1 cellular context compared by ENCODE assay signal in the genomic region with DNA sequence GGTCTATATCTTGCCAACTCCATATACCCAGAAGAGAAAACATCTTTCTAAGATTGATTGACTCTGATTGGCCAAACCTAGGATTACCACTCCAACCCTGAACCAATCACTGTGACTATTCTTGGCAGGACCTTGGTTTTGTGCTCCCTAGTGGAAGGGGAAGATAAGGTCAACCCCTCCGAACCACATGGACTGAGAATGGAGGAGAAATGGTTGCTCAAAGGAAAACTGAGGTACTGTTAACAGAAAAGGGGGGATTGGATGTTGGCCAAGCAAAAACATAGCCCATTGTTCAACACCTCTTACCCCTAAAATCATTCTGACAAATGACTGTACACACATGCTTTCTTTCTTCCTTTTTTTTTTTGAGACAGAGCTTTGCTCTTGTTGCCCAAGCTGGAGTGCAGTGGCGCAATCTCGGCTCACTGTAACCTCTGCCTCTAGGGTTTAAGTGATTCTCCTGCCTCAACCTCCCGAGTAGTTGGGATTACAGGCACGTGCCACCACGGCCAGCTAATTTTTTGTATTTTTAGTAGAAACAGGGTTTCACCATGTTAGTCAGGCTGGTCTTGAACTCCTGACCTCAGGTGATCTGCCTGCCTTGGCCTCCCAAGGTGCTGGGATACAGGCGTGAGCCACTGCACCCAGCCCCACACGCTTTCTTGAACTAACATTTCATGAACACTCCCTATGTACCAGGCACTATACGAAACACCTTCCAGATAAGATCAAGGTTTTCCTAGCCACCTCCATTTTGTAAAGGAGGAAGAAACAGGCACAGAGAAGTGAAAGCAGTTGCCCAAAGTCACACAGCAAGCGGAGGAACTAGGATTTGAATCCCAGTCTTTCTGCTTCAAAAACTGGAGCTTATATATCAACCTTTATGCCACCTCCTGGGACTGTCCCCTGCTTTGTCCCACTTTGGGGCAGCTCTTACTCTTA.
TF ChIP-seq lines count a peak whose summit lies in the region.

No MANE protein-coding gene starts in this region.

TF ChIP-seq in K562, 482 proteins besides CTCF, POLR2A, EP300 and RAD21 (continued from another document and continues in another):
- TF ChIP-seq, protein P1, sequence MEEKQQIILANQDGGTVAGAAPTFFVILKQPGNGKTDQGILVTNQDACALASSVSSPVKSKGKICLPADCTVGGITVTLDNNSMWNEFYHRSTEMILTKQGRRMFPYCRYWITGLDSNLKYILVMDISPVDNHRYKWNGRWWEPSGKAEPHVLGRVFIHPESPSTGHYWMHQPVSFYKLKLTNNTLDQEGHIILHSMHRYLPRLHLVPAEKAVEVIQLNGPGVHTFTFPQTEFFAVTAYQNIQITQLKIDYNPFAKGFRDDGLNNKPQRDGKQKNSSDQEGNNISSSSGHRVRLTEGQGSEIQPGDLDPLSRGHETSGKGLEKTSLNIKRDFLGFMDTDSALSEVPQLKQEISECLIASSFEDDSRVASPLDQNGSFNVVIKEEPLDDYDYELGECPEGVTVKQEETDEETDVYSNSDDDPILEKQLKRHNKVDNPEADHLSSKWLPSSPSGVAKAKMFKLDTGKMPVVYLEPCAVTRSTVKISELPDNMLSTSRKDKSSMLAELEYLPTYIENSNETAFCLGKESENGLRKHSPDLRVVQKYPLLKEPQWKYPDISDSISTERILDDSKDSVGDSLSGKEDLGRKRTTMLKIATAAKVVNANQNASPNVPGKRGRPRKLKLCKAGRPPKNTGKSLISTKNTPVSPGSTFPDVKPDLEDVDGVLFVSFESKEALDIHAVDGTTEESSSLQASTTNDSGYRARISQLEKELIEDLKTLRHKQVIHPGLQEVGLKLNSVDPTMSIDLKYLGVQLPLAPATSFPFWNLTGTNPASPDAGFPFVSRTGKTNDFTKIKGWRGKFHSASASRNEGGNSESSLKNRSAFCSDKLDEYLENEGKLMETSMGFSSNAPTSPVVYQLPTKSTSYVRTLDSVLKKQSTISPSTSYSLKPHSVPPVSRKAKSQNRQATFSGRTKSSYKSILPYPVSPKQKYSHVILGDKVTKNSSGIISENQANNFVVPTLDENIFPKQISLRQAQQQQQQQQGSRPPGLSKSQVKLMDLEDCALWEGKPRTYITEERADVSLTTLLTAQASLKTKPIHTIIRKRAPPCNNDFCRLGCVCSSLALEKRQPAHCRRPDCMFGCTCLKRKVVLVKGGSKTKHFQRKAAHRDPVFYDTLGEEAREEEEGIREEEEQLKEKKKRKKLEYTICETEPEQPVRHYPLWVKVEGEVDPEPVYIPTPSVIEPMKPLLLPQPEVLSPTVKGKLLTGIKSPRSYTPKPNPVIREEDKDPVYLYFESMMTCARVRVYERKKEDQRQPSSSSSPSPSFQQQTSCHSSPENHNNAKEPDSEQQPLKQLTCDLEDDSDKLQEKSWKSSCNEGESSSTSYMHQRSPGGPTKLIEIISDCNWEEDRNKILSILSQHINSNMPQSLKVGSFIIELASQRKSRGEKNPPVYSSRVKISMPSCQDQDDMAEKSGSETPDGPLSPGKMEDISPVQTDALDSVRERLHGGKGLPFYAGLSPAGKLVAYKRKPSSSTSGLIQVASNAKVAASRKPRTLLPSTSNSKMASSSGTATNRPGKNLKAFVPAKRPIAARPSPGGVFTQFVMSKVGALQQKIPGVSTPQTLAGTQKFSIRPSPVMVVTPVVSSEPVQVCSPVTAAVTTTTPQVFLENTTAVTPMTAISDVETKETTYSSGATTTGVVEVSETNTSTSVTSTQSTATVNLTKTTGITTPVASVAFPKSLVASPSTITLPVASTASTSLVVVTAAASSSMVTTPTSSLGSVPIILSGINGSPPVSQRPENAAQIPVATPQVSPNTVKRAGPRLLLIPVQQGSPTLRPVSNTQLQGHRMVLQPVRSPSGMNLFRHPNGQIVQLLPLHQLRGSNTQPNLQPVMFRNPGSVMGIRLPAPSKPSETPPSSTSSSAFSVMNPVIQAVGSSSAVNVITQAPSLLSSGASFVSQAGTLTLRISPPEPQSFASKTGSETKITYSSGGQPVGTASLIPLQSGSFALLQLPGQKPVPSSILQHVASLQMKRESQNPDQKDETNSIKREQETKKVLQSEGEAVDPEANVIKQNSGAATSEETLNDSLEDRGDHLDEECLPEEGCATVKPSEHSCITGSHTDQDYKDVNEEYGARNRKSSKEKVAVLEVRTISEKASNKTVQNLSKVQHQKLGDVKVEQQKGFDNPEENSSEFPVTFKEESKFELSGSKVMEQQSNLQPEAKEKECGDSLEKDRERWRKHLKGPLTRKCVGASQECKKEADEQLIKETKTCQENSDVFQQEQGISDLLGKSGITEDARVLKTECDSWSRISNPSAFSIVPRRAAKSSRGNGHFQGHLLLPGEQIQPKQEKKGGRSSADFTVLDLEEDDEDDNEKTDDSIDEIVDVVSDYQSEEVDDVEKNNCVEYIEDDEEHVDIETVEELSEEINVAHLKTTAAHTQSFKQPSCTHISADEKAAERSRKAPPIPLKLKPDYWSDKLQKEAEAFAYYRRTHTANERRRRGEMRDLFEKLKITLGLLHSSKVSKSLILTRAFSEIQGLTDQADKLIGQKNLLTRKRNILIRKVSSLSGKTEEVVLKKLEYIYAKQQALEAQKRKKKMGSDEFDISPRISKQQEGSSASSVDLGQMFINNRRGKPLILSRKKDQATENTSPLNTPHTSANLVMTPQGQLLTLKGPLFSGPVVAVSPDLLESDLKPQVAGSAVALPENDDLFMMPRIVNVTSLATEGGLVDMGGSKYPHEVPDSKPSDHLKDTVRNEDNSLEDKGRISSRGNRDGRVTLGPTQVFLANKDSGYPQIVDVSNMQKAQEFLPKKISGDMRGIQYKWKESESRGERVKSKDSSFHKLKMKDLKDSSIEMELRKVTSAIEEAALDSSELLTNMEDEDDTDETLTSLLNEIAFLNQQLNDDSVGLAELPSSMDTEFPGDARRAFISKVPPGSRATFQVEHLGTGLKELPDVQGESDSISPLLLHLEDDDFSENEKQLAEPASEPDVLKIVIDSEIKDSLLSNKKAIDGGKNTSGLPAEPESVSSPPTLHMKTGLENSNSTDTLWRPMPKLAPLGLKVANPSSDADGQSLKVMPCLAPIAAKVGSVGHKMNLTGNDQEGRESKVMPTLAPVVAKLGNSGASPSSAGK (IDR thresholded peaks at IDR 0.05) = peak; percentile 89
- TF ChIP-seq KHSRP (IDR thresholded peaks at IDR 0.05) = 0 out of 2 replicates have a peak, but pooled peaks have one; percentile 6
- TF ChIP-seq TAF1 (IDR thresholded peaks at IDR 0.05; ENCODE audit: control insufficient read depth, extremely low read depth, insufficient read depth, low read length, severe bottlenecking) = peak; percentile 58
- TF ChIP-seq, protein P2, sequence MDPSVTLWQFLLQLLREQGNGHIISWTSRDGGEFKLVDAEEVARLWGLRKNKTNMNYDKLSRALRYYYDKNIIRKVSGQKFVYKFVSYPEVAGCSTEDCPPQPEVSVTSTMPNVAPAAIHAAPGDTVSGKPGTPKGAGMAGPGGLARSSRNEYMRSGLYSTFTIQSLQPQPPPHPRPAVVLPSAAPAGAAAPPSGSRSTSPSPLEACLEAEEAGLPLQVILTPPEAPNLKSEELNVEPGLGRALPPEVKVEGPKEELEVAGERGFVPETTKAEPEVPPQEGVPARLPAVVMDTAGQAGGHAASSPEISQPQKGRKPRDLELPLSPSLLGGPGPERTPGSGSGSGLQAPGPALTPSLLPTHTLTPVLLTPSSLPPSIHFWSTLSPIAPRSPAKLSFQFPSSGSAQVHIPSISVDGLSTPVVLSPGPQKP (CRISPR knock-in tag; IDR thresholded peaks at IDR 0.05) = no peak
- TF ChIP-seq ZNF175 (CRISPR knock-in tag; IDR thresholded peaks at IDR 0.05; ENCODE audit: low read depth) = 0 out of 2 replicates have a peak, but pooled peaks have one; percentile 33
- TF ChIP-seq GABPB2 (CRISPR knock-in tag; conservative IDR thresholded peaks at IDR 0.05) = no peak
- no peak for TF ChIP-seq EZH2 (IDR thresholded peaks at IDR 0.05; ENCODE audit: borderline replicate concordance, low read depth, low read length)
- TF ChIP-seq TEAD4 (IDR thresholded peaks at IDR 0.05; ENCODE audit: low read length) = no peak
- TF ChIP-seq TEAD4 (CRISPR knock-in tag; IDR thresholded peaks at IDR 0.05; ENCODE audit: borderline replicate concordance) = no peak
- TF ChIP-seq ZNF184 (CRISPR knock-in tag; IDR thresholded peaks at IDR 0.05) = no peak
- TF ChIP-seq FOSL1 (tag; conservative IDR thresholded peaks at IDR 0.05) = peak; percentile 54; the same call in 1 of the 2 replicates
- peak; percentile 57 for TF ChIP-seq VEZF1 (CRISPR knock-in tag; IDR thresholded peaks at IDR 0.05)
- no peak for TF ChIP-seq MEIS2 (IDR thresholded peaks at IDR 0.05; ENCODE audit: partially characterized antibody)
- no peak for TF ChIP-seq NR1H2 (CRISPR knock-in tag; IDR thresholded peaks at IDR 0.05)
- no peak for TF ChIP-seq ZNF583 (CRISPR knock-in tag; IDR thresholded peaks at IDR 0.05)
- no peak for TF ChIP-seq PHB2 (IDR thresholded peaks at IDR 0.05; ENCODE audit: low read depth)
- TF ChIP-seq ETV5 (CRISPR knock-in tag; IDR thresholded peaks at IDR 0.05; ENCODE audit: low read depth) = no peak
- no peak for TF ChIP-seq CCAR2 (IDR thresholded peaks at IDR 0.05; ENCODE audit: low read depth, low read length)
- peak; percentile 76; the same call in 1 of the 2 replicates for TF ChIP-seq MBD2 (IDR thresholded peaks at IDR 0.05; ENCODE audit: borderline replicate concordance, low read depth)
- TF ChIP-seq EP400 (IDR thresholded peaks at IDR 0.05) = peak; percentile 98
- no peak for TF ChIP-seq MLX (CRISPR knock-in tag; conservative IDR thresholded peaks at IDR 0.05)
- no peak for TF ChIP-seq ZNF347 (CRISPR knock-in tag; IDR thresholded peaks at IDR 0.05; ENCODE audit: low read depth)
- no peak for TF ChIP-seq LEF1 (IDR thresholded peaks at IDR 0.05)
- TF ChIP-seq RBM17 (IDR thresholded peaks at IDR 0.05; ENCODE audit: borderline replicate concordance, low read depth, low read length) = no peak
- TF ChIP-seq C11orf30 (IDR thresholded peaks at IDR 0.05; ENCODE audit: low read depth) = peak; percentile 27; the same call in 1 of the 2 replicates
- TF ChIP-seq SIN3A (IDR thresholded peaks at IDR 0.05; ENCODE audit: borderline replicate concordance in 2 of 2, control insufficient read depth in 1 of 2, low read depth in 2 of 2, low read length in 2 of 2) = no peak
- TF ChIP-seq HNRNPUL1 (IDR thresholded peaks at IDR 0.05; ENCODE audit: low read length) = no peak
- peak; percentile 96 for TF ChIP-seq RBM25 (IDR thresholded peaks at IDR 0.05; ENCODE audit: low read depth, low read length, severe bottlenecking)
- no peak for TF ChIP-seq PHF20 (IDR thresholded peaks at IDR 0.05; ENCODE audit: partially characterized antibody)
- TF ChIP-seq, protein P3, sequence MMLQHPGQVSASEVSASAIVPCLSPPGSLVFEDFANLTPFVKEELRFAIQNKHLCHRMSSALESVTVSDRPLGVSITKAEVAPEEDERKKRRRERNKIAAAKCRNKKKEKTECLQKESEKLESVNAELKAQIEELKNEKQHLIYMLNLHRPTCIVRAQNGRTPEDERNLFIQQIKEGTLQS (IDR thresholded peaks at IDR 0.05) = 0 out of 2 replicates have a peak, but pooled peaks have one; percentile 8
- TF ChIP-seq, protein P3 (CRISPR knock-in tag; conservative IDR thresholded peaks at IDR 0.05) = no peak
- TF ChIP-seq BMI1 (IDR thresholded peaks at IDR 0.05; ENCODE audit: low read length) = no peak
- TF ChIP-seq MAX (CRISPR knock-in tag; IDR thresholded peaks at IDR 0.05) = peak; percentile 78; the same call in 1 of the 2 replicates
- no peak for TF ChIP-seq SNRNP70 (optimal IDR thresholded peaks at IDR 0.05; ENCODE audit: low read depth, low read length)
- TF ChIP-seq, protein P4, sequence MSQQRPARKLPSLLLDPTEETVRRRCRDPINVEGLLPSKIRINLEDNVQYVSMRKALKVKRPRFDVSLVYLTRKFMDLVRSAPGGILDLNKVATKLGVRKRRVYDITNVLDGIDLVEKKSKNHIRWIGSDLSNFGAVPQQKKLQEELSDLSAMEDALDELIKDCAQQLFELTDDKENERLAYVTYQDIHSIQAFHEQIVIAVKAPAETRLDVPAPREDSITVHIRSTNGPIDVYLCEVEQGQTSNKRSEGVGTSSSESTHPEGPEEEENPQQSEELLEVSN (IDR thresholded peaks at IDR 0.05; ENCODE audit: borderline replicate concordance in 1 of 2, extremely low read depth in 1 of 2, insufficient read depth in 1 of 2, insufficient read length in 1 of 2, low read depth in 1 of 2, low read length in 1 of 2, poor library complexity in 1 of 2, severe bottlenecking in 1 of 2) = peak in 1 of 2 experiments; percentile 56
- no peak for TF ChIP-seq ZNF436 (CRISPR knock-in tag; IDR thresholded peaks at IDR 0.05)
- TF ChIP-seq PHF8 (IDR thresholded peaks at IDR 0.05; ENCODE audit: borderline replicate concordance, low read length) = peak; percentile 57; the same call in 1 of the 2 replicates
- TF ChIP-seq CBX3 (IDR thresholded peaks at IDR 0.05; ENCODE audit: borderline replicate concordance in 1 of 2, low read length in 2 of 2) = peak in 1 of 2 experiments; percentile 71; a peak in 1 of 3 replicates
- TF ChIP-seq CBX1 (IDR thresholded peaks at IDR 0.05; ENCODE audit: low read depth) = peak; percentile 55; the same call in 1 of the 2 replicates
- TF ChIP-seq, protein P5, sequence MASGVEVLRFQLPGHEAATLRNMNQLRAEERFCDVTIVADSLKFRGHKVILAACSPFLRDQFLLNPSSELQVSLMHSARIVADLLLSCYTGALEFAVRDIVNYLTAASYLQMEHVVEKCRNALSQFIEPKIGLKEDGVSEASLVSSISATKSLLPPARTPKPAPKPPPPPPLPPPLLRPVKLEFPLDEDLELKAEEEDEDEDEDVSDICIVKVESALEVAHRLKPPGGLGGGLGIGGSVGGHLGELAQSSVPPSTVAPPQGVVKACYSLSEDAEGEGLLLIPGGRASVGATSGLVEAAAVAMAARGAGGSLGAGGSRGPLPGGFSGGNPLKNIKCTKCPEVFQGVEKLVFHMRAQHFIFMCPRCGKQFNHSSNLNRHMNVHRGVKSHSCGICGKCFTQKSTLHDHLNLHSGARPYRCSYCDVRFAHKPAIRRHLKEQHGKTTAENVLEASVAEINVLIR (CRISPR knock-in tag; IDR thresholded peaks at IDR 0.05) = no peak
- TF ChIP-seq ARNT (IDR thresholded peaks at IDR 0.05) = peak in 1 of 2 experiments; percentile 50; a peak in 1 of 4 replicates
- TF ChIP-seq TARDBP (IDR thresholded peaks at IDR 0.05) = 0 out of 2 replicates have a peak, but pooled peaks have one; percentile 32
